ENCODE assay signal across 9 cellular contexts in genomic region chr12:108826807-108827721, GRCh38. TPM values are rescaled to one million over a fixed set of nuclear protein-coding genes. Genes with fewer than 3 reads are reported as not detected.
DNase-seq lines count a peak whose midpoint lies in the region; ATAC-seq and TF ChIP-seq lines count a peak whose summit lies in the region.
"Had no signal": no experiment of that assay in that cellular context is flagged by ENCODE, and none has a peak within 500 bp of the region (broad histone marks: within the 10 kb centered on the region; RNA-seq: fewer than 3 reads in every experiment).

No MANE protein-coding gene starts in this region.

- intact Hi-C loops in ascending aorta (cut with DNase I): no loop called here
- intact Hi-C loops in lower lobe of right lung (cut with DNase I): no loop called here

- DNase-seq in NCI-H524 (lab: John Stamatoyannopoulos, UW) (peak; percentile 69 to 83), ascending aorta (ENCODE audit: low spot score in 2 of 2) (no peak), lower lobe of right lung (peak; percentile 35), suprapubic skin (ENCODE audit: low spot score in 2 of 2) (no peak), NCI-H1930 (lab: John Stamatoyannopoulos, UW) (no peak), DMS79 treated with DMSO at 0.1 percent for 48 hours (lab: John Stamatoyannopoulos, UW) (no peak)
- DNase-seq in effector CD8-positive, alpha-beta T cell (lab: John Stamatoyannopoulos, UW): no peak

- peak; percentile 26 to 28 for ATAC-seq in lower lobe of right lung
- ATAC-seq in GM21423 (IDR thresholded peaks at IDR 0.05; ENCODE audit: unreplicated experiment): no peak

- H3K36me3 ChIP-seq in ascending aorta: peaks cover 20 to 27% of the 10 kb centered on the region in 2 donors
- peaks cover 38% of the 10 kb centered on the region for H3K36me3 ChIP-seq in lower lobe of right lung
- peaks cover 26% of the 10 kb centered on the region for H3K36me3 ChIP-seq in suprapubic skin

- H3K4me1 ChIP-seq in ascending aorta: peaks cover 37 to 67% of the 10 kb centered on the region in 2 donors
- H3K4me1 ChIP-seq in lower lobe of right lung: peaks cover 85% of the 10 kb centered on the region
- H3K4me1 ChIP-seq in suprapubic skin: peaks cover 65% of the 10 kb centered on the region

- TF ChIP-seq EP300 in suprapubic skin (IDR thresholded peaks at IDR 0.05): no peak

- no peak for TF ChIP-seq CTCF in ascending aorta (IDR thresholded peaks at IDR 0.05)
- TF ChIP-seq CTCF in lower lobe of right lung (IDR thresholded peaks at IDR 0.05): no peak
- no peak for TF ChIP-seq CTCF in suprapubic skin (IDR thresholded peaks at IDR 0.05)

- peak overlapping the region in 1 of 2 donors; percentile 47 for H3K4me3 ChIP-seq in ascending aorta
- H3K4me3 ChIP-seq in lower lobe of right lung: peak overlapping the region; percentile 15
- peak overlapping the region; percentile 6 for H3K4me3 ChIP-seq in suprapubic skin

- H3K27me3 ChIP-seq in ascending aorta: no peaks in the 10 kb centered on the region
- no peaks in the 10 kb centered on the region for H3K27me3 ChIP-seq in lower lobe of right lung (ENCODE audit: low read depth)
- no peaks in the 10 kb centered on the region for H3K27me3 ChIP-seq in suprapubic skin

- no peaks in the 10 kb centered on the region for H3K9me3 ChIP-seq in ascending aorta
- no peaks in the 10 kb centered on the region for H3K9me3 ChIP-seq in lower lobe of right lung
- no peaks in the 10 kb centered on the region for H3K9me3 ChIP-seq in suprapubic skin

- WGBS in suprapubic skin: 66% methylated on average over 20 of the region's 20 CpGs

- TF ChIP-seq POLR2A in suprapubic skin (IDR thresholded peaks at IDR 0.05): no peak

- H3K27ac ChIP-seq in ascending aorta (peak overlapping the region; percentile 74 to 76), lower lobe of right lung (peak overlapping the region; percentile 88), suprapubic skin (peak overlapping the region; percentile 86)

RNA-seq across cellular contexts. Expression of gene SSH1, which starts 30.3 kb away (rescaled TPM):
- 16.1 TPM for total RNA-seq in ascending aorta
- 45.6 TPM for total RNA-seq in lower lobe of right lung
- total RNA-seq in suprapubic skin: 10 to 100 TPM; 11.2 to 26.0 (median 15.8) TPM

RNA-seq across cellular contexts. Expression of gene DAO, which starts 52.8 kb away (rescaled TPM):
- total RNA-seq in ascending aorta (not detected), lower lobe of right lung (not detected), suprapubic skin (not detected)
- total RNA-seq: epithelial cell of proximal tubule had no signal

Comparison
In these comparisons a context has a peak if more than half of its experiments do, and no peak if none do; other contexts are left out.
1. DNase-seq: peak in NCI-H524 (2 of 2) and lower lobe of right lung (single experiment); none in ascending aorta (0 of 2), suprapubic skin (0 of 2), NCI-H1930 (0 of 2), effector CD8-positive, alpha-beta T cell (single experiment) and DMS79 treated with DMSO at 0.1 percent for 48 hours (single experiment).
2. Peak in every context shown above with its lines, with median percentiles within 50 percentile points of each other: H3K27ac ChIP-seq.